Comparison of ENCODE assay signal across 20 cellular contexts in genomic region chr21:42798106-42798505, GRCh38.
DNase-seq lines count a peak whose midpoint lies in the region; ATAC-seq and TF ChIP-seq lines count a peak whose summit lies in the region.
"Had no signal": no experiment of that assay in that cellular context is flagged by ENCODE, and none has a peak within 500 bp of the region (broad histone marks: within the 10 kb centered on the region; RNA-seq: fewer than 3 reads in every experiment).

No MANE protein-coding gene starts in this region.

- no peaks in the 10 kb centered on the region for H3K36me3 ChIP-seq in osteoblast (ENCODE audit: insufficient read depth, low read length)
- H3K36me3 ChIP-seq in spleen = no peaks in the 10 kb centered on the region
- H3K36me3 ChIP-seq: BLaER1 treated with 17β-estradiol and CSF1 and Interleukin-3, amounts not matched to agents 10 nM and 100 nM had no signal

- H3K27me3 ChIP-seq in osteoblast (ENCODE audit: insufficient read depth, low read length) = peaks cover 3% of the 10 kb centered on the region
- H3K27me3 ChIP-seq in spleen (replicated peaks in 1 of 7) = no peaks in the 10 kb centered on the region
- H3K27me3 ChIP-seq: BLaER1 treated with 17β-estradiol and CSF1 and Interleukin-3, amounts not matched to agents 10 nM and 100 nM had no signal

- intact Hi-C loops in spleen (cut with DNase I; ENCODE audit: low total_unique reads) = no loop called here

- no peaks in the 10 kb centered on the region for H3K9me3 ChIP-seq in osteoblast (ENCODE audit: low read depth, low read length)
- no peaks in the 10 kb centered on the region for H3K9me3 ChIP-seq in spleen
- H3K9me3 ChIP-seq: A549; BLaER1 treated with 17β-estradiol and CSF1 and Interleukin-3, amounts not matched to agents 10 nM and 100 nM; Caco-2 had no signal

- H3K27ac ChIP-seq in osteoblast (ENCODE audit: low read depth, low read length) = no peak overlapping the region
- H3K27ac ChIP-seq in spleen = no peak overlapping the region
- H3K27ac ChIP-seq: 22Rv1; A549; BLaER1 treated with 17β-estradiol and CSF1 and Interleukin-3, amounts not matched to agents 10 nM and 100 nM; C4-2B had no signal

- H3K9me3 Mint-ChIP-seq in activated T-cell treated with anti-CD3 and anti-CD28 coated beads, Interleukin-2, amount 50 U/mL, for 24 hours = no peaks in the 10 kb centered on the region
- no peaks in the 10 kb centered on the region for H3K9me3 Mint-ChIP-seq in activated CD4-positive, alpha-beta T cell treated with anti-CD3 and anti-CD28 coated beads, Interleukin-2, amount 10 ng/mL, durations not matched to agents 7 days and 5 days
- H3K9me3 Mint-ChIP-seq: CD4-positive, alpha-beta T cell; CD8-positive, alpha-beta T cell had no signal

- ATAC-seq in HG03045 (IDR thresholded peaks at IDR 0.05; ENCODE audit: unreplicated experiment) = no peak
- ATAC-seq: A549; CD8-positive, alpha-beta T cell had no signal

- WGBS in spleen, 5 donors = 83 to 97% (median 87%) methylated on average over 6 of the region's 6 CpGs

- H3K79me2 ChIP-seq in osteoblast (ENCODE audit: insufficient read depth, low read length) = no peaks in the 10 kb centered on the region

- H2AFZ ChIP-seq in osteoblast (ENCODE audit: low read length) = no peak overlapping the region

- no peaks in the 10 kb centered on the region for H3K36me3 Mint-ChIP-seq in activated T-cell treated with anti-CD3 and anti-CD28 coated beads, Interleukin-2, amount 50 U/mL, for 24 hours (ENCODE audit: low read depth)
- H3K36me3 Mint-ChIP-seq in activated CD4-positive, alpha-beta T cell treated with anti-CD3 and anti-CD28 coated beads, Interleukin-2, amount 10 ng/mL, durations not matched to agents 7 days and 5 days (ENCODE audit: low read depth) = no peaks in the 10 kb centered on the region
- H3K36me3 Mint-ChIP-seq: CD8-positive, alpha-beta T cell had no signal

- TF ChIP-seq POLR2A in spleen (IDR thresholded peaks at IDR 0.05) = no peak

- H3K27me3 Mint-ChIP-seq in activated T-cell treated with anti-CD3 and anti-CD28 coated beads, Interleukin-2, amount 50 U/mL, for 24 hours = no peaks in the 10 kb centered on the region
- peaks cover 16% of the 10 kb centered on the region for H3K27me3 Mint-ChIP-seq in activated CD4-positive, alpha-beta T cell treated with anti-CD3 and anti-CD28 coated beads, Interleukin-2, amount 10 ng/mL, durations not matched to agents 7 days and 5 days
- H3K27me3 Mint-ChIP-seq: CD4-positive, alpha-beta T cell had no signal

- H3K4me1 ChIP-seq in osteoblast (ENCODE audit: insufficient read depth, low read length) = no peaks in the 10 kb centered on the region
- H3K4me1 ChIP-seq in spleen = peaks cover 0 to 3% (median 0%) of the 10 kb centered on the region in 6 donors
- H3K4me1 ChIP-seq: A549 had no signal

- POLR2A ChIA-PET in activated CD4-positive, alpha-beta T cell treated with anti-CD3 and anti-CD28 coated beads, Interleukin-2, amount 10 ng/mL, durations not matched to agents 7 days and 5 days (lab: Charles Lee) = no interaction called here

- DNase-seq in activated T-cell treated with anti-CD3 and anti-CD28 coated beads, Interleukin-2, amount 50 U/mL, for 24 hours = peak; percentile 2
- no peak for DNase-seq in activated T-cell treated with anti-CD3 and anti-CD28 coated beads, Interleukin-2, amount 50 U/mL, for 1 hour
- DNase-seq in islet precursor cell (peak; percentile 15), osteoblast (ENCODE audit: insufficient read length, low spot score, missing footprints) (peak; percentile 9), spleen (peak; percentile 19), putamen (ENCODE audit: low spot score) (no peak)
- DNase-seq in activated CD4-positive, alpha-beta T cell treated with anti-CD3 and anti-CD28 coated beads, Interleukin-2, amount 10 ng/mL, durations not matched to agents 7 days and 5 days = no peak
- DNase-seq: AML-193; Caco-2; Calu3; CD4-positive, alpha-beta T cell; CD8-positive, alpha-beta T cell; DMS79 treated with DMSO at 0.1 percent for 48 hours; GF-D8 had no signal

- no peak overlapping the region for H3K4me2 ChIP-seq in osteoblast (ENCODE audit: insufficient read depth, low read length)
- H3K4me2 ChIP-seq: A549; BLaER1 treated with 17β-estradiol and CSF1 and Interleukin-3, amounts not matched to agents 10 nM and 100 nM had no signal

- H3K27ac Mint-ChIP-seq in activated T-cell treated with anti-CD3 and anti-CD28 coated beads, Interleukin-2, amount 50 U/mL, for 24 hours = no peak overlapping the region
- H3K27ac Mint-ChIP-seq in activated CD4-positive, alpha-beta T cell treated with anti-CD3 and anti-CD28 coated beads, Interleukin-2, amount 10 ng/mL, durations not matched to agents 7 days and 5 days = no peak overlapping the region
- H3K27ac Mint-ChIP-seq: CD4-positive, alpha-beta T cell; CD8-positive, alpha-beta T cell had no signal

- no peak overlapping the region for H3K4me3 ChIP-seq in osteoblast (ENCODE audit: insufficient read depth, low read length)
- H3K4me3 ChIP-seq in spleen = no peak overlapping the region
- H3K4me3 ChIP-seq: A549; BLaER1 treated with 17β-estradiol and CSF1 and Interleukin-3, amounts not matched to agents 10 nM and 100 nM had no signal

- no peak overlapping the region for H3K4me3 Mint-ChIP-seq in activated T-cell treated with anti-CD3 and anti-CD28 coated beads, Interleukin-2, amount 50 U/mL, for 24 hours
- no peak overlapping the region for H3K4me3 Mint-ChIP-seq in activated CD4-positive, alpha-beta T cell treated with anti-CD3 and anti-CD28 coated beads, Interleukin-2, amount 10 ng/mL, durations not matched to agents 7 days and 5 days
- H3K4me3 Mint-ChIP-seq: B cell; CD4-positive, alpha-beta T cell; CD8-positive, alpha-beta T cell had no signal

- TF ChIP-seq CTCF in osteoblast (IDR thresholded peaks at IDR 0.05; ENCODE audit: extremely low read depth, low read depth, low read length) = no peak
- no peak for TF ChIP-seq CTCF in spleen (IDR thresholded peaks at IDR 0.05 in 8 of 11, conservative IDR thresholded peaks at IDR 0.05 in 3 of 11)

- CTCF ChIA-PET in activated CD4-positive, alpha-beta T cell treated with anti-CD3 and anti-CD28 coated beads, Interleukin-2, amount 10 ng/mL, durations not matched to agents 7 days and 5 days (lab: Charles Lee) = interaction anchor here (0.5 to 0.8 kb wide), 2 partner anchors 153 to 723 kb away, joined by 3 read pairs; no protein-coding TSS in a partner anchor

- H4K20me1 ChIP-seq in osteoblast (ENCODE audit: insufficient read depth, low read length) = no peaks in the 10 kb centered on the region
- H4K20me1 ChIP-seq: BLaER1 treated with 17β-estradiol and CSF1 and Interleukin-3, amounts not matched to agents 10 nM and 100 nM had no signal

- peaks cover 13% of the 10 kb centered on the region for H3K4me1 Mint-ChIP-seq in activated T-cell treated with anti-CD3 and anti-CD28 coated beads, Interleukin-2, amount 50 U/mL, for 24 hours (ENCODE audit: low read depth)
- H3K4me1 Mint-ChIP-seq in activated CD4-positive, alpha-beta T cell treated with anti-CD3 and anti-CD28 coated beads, Interleukin-2, amount 10 ng/mL, durations not matched to agents 7 days and 5 days = peaks cover 6% of the 10 kb centered on the region

Comparison
In these comparisons a context has a peak if more than half of its experiments do, and no peak if none do; other contexts are left out.
1. DNase-seq: peak in activated T-cell treated with anti-CD3 and anti-CD28 coated beads, Interleukin-2, amount 50 U/mL, for 24 hours (single experiment), islet precursor cell (single experiment), osteoblast (single experiment) and spleen (single experiment); none in activated T-cell treated with anti-CD3 and anti-CD28 coated beads, Interleukin-2, amount 50 U/mL, for 1 hour (single experiment), putamen (single experiment) and activated CD4-positive, alpha-beta T cell treated with anti-CD3 and anti-CD28 coated beads, Interleukin-2, amount 10 ng/mL, durations not matched to agents 7 days and 5 days (single experiment).